14 cellular contexts compared by ENCODE assay signal in the genomic region with DNA sequence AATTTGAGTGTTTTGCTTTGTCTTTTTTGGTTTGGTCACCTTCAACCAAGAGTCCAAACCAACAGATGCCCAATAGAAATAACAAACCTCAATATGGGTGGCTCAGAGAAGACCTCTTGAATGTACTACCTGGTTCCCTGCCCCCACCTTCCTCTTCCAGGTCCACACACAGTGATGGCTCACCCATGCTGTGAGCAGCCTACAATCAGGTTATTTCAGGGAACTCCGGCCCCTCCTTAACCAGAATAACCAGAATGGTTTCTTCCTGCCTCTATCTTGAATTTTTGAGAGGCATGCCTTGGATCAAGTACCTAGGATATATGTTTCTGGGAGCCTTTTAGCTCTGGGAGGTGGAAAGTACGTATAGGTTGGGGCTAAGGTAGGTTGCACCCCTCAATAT.
"Had no signal": no experiment of that assay in that cellular context is flagged by ENCODE, and none has a peak within 500 bp of the region (broad histone marks: within the 10 kb centered on the region; RNA-seq: fewer than 3 reads in every experiment).

No MANE protein-coding gene starts in this region.

- H3K9me3 ChIP-seq: right atrium auricular region, tibial nerve had no signal

- H3K27ac ChIP-seq: right atrium auricular region, tibial nerve had no signal

- H3K27me3 ChIP-seq: right atrium auricular region, tibial nerve had no signal

- ATAC-seq: activated naive CD8-positive, alpha-beta T cell treated with anti-CD3 and anti-CD28 coated beads, Interleukin-2, amount 50 U/mL, for 24 hours had no signal

- H3K36me3 ChIP-seq: right atrium auricular region, tibial nerve had no signal

- DNase-seq: activated CD4-positive, alpha-beta T cell treated with anti-CD3 and anti-CD28 coated beads, Interleukin-2, amount 50 U/mL, for 4 hours; activated CD4-positive, CD25-positive, alpha-beta regulatory T cell treated with anti-CD3 and anti-CD28 coated beads, Interleukin-2, amount 50 U/mL, for 72 hours; activated naive CD4-positive, alpha-beta T cell treated with anti-CD3 and anti-CD28 coated beads for 36 hours; activated naive CD8-positive, alpha-beta T cell treated with anti-CD3 and anti-CD28 coated beads, Interleukin-2, amount 50 U/mL, for 24 hours; activated T-cell treated with anti-CD3 and anti-CD28 coated beads for 4 hours; aorta; foreskin fibroblast; nephron progenitor cell; occipital lobe; stimulated activated CD4-positive, alpha-beta T cell treated with anti-CD3 and anti-CD28 coated beads, Interleukin-4, amount 100 ng/mL, for 24 hours; stimulated activated naive CD4-positive, alpha-beta T cell treated with Interleukin-2 at 50 U/mL for 16 hours; substantia nigra had no signal

- H3K4me1 ChIP-seq: right atrium auricular region had no signal

- H3K4me3 ChIP-seq: right atrium auricular region, tibial nerve had no signal
